Comparison of ENCODE assay signal across 1 cellular context in genomic region chr12:3097836-3098235, GRCh38.
TF ChIP-seq lines count a peak whose summit lies in the region.

No MANE protein-coding gene starts in this region.

TF ChIP-seq in HepG2, 621 proteins besides CTCF, POLR2A, EP300 and RAD21 (continues in another document):
- 0 out of 2 replicates have a peak, but pooled peaks have one; percentile 23 for TF ChIP-seq IRF9 (CRISPR knock-in tag; IDR thresholded peaks at IDR 0.05; ENCODE audit: borderline replicate concordance)
- TF ChIP-seq ZNF160 (CRISPR knock-in tag; IDR thresholded peaks at IDR 0.05), result 0 out of 2 replicates have a peak, but pooled peaks have one; percentile 70
- TF ChIP-seq ZBTB20 (CRISPR knock-in tag; IDR thresholded peaks at IDR 0.05; ENCODE audit: borderline replicate concordance, low read depth), result peak; percentile 61; the same call in 1 of the 2 replicates
- no peak for TF ChIP-seq BHLHE40 (IDR thresholded peaks at IDR 0.05; ENCODE audit: low read length)
- TF ChIP-seq ZNF589 (CRISPR knock-in tag; conservative IDR thresholded peaks at IDR 0.05), result 0 out of 2 replicates have a peak, but pooled peaks have one; percentile 54
- peak; percentile 94; the same call in 1 of the 2 replicates for TF ChIP-seq ZNF292 (CRISPR knock-in tag; IDR thresholded peaks at IDR 0.05; ENCODE audit: borderline replicate concordance, low read depth)
- no peak for TF ChIP-seq ZNF550 (CRISPR knock-in tag; IDR thresholded peaks at IDR 0.05; ENCODE audit: borderline replicate concordance)
- TF ChIP-seq TFDP2 (CRISPR knock-in tag; IDR thresholded peaks at IDR 0.05), result no peak
- no peak for TF ChIP-seq ZNF724P (CRISPR knock-in tag; IDR thresholded peaks at IDR 0.05; ENCODE audit: borderline replicate concordance)
- TF ChIP-seq ATAD3A (CRISPR knock-in tag; IDR thresholded peaks at IDR 0.05), result no peak
- 0 out of 2 replicates have a peak, but pooled peaks have one; percentile 22 for TF ChIP-seq NCOA2 (CRISPR knock-in tag; IDR thresholded peaks at IDR 0.05)
- TF ChIP-seq ZBTB43 (CRISPR knock-in tag; conservative IDR thresholded peaks at IDR 0.05), result peak; percentile 69
- peak; percentile 79; the same call in 1 of the 2 replicates for TF ChIP-seq ZNF264 (CRISPR knock-in tag; IDR thresholded peaks at IDR 0.05)
- TF ChIP-seq PBX3 (CRISPR knock-in tag; IDR thresholded peaks at IDR 0.05; ENCODE audit: borderline replicate concordance), result no peak
- peak; percentile 58; the same call in 1 of the 2 replicates for TF ChIP-seq DRAP1 (CRISPR knock-in tag; IDR thresholded peaks at IDR 0.05)
- no peak for TF ChIP-seq CBX5 (CRISPR knock-in tag; IDR thresholded peaks at IDR 0.05; ENCODE audit: borderline replicate concordance)
- no peak for TF ChIP-seq SALL2 (CRISPR knock-in tag; IDR thresholded peaks at IDR 0.05)
- no peak for TF ChIP-seq ZNF414 (CRISPR knock-in tag; IDR thresholded peaks at IDR 0.05)
- no peak for TF ChIP-seq ZFP36 (IDR thresholded peaks at IDR 0.05; ENCODE audit: borderline replicate concordance, low read depth, low read length, partially characterized antibody)
- peak; percentile 11; the same call in 1 of the 2 replicates for TF ChIP-seq ZNF274 (CRISPR knock-in tag; IDR thresholded peaks at IDR 0.05)
- TF ChIP-seq HOXA3 (CRISPR knock-in tag; IDR thresholded peaks at IDR 0.05), result peak; percentile 82
- no peak for TF ChIP-seq ZNF18 (CRISPR knock-in tag; IDR thresholded peaks at IDR 0.05; ENCODE audit: insufficient replicate concordance)
- no peak for TF ChIP-seq FOXA1 (IDR thresholded peaks at IDR 0.05)
- no peak for TF ChIP-seq FOXA1 (CRISPR knock-in tag; IDR thresholded peaks at IDR 0.05)
- TF ChIP-seq ERF (CRISPR knock-in tag; IDR thresholded peaks at IDR 0.05), result peak; percentile 74; the same call in 1 of the 2 replicates
- peak; percentile 63; the same call in 1 of the 2 replicates for TF ChIP-seq SSRP1 (CRISPR knock-in tag; IDR thresholded peaks at IDR 0.05)
- no peak for TF ChIP-seq CC2D1A (CRISPR knock-in tag; IDR thresholded peaks at IDR 0.05)
- TF ChIP-seq ZNF230 (CRISPR knock-in tag; IDR thresholded peaks at IDR 0.05), result peak; percentile 83; the same call in 1 of the 2 replicates
- peak; percentile 85; the same call in 1 of the 2 replicates for TF ChIP-seq TFAP4 (IDR thresholded peaks at IDR 0.05; ENCODE audit: borderline replicate concordance, low read depth)
- TF ChIP-seq GMEB1 (CRISPR knock-in tag; IDR thresholded peaks at IDR 0.05; ENCODE audit: borderline replicate concordance), result peak; percentile 51
- no peak for TF ChIP-seq DDIT3 (CRISPR knock-in tag; IDR thresholded peaks at IDR 0.05)
- no peak for TF ChIP-seq KLF11 (CRISPR knock-in tag; IDR thresholded peaks at IDR 0.05)
- TF ChIP-seq GABPB1 (CRISPR knock-in tag; IDR thresholded peaks at IDR 0.05), result peak; percentile 89
- no peak for TF ChIP-seq IKZF1 (IDR thresholded peaks at IDR 0.05)
- peak; percentile 85; the same call in 1 of the 2 replicates for TF ChIP-seq MTA1 (CRISPR knock-in tag; IDR thresholded peaks at IDR 0.05; ENCODE audit: borderline replicate concordance)
- TF ChIP-seq AHDC1 (CRISPR knock-in tag; IDR thresholded peaks at IDR 0.05; ENCODE audit: borderline replicate concordance), result peak; percentile 83
- TF ChIP-seq RCOR2 (CRISPR knock-in tag; IDR thresholded peaks at IDR 0.05), result peak; percentile 79
- no peak for TF ChIP-seq ZNF616 (CRISPR knock-in tag; IDR thresholded peaks at IDR 0.05; ENCODE audit: low read depth)
- TF ChIP-seq MLX (CRISPR knock-in tag; IDR thresholded peaks at IDR 0.05), result no peak
- no peak for TF ChIP-seq HMGA1 (CRISPR knock-in tag; conservative IDR thresholded peaks at IDR 0.05)
- TF ChIP-seq NFE2L2 (IDR thresholded peaks at IDR 0.05; ENCODE audit: low read length), result no peak
- peak; percentile 18; the same call in 1 of the 2 replicates for TF ChIP-seq THRA (CRISPR knock-in tag; IDR thresholded peaks at IDR 0.05; ENCODE audit: borderline replicate concordance)
- no peak for TF ChIP-seq PHB2 (IDR thresholded peaks at IDR 0.05; ENCODE audit: partially characterized antibody)
- TF ChIP-seq ATRX (CRISPR knock-in tag; IDR thresholded peaks at IDR 0.05; ENCODE audit: borderline replicate concordance), result no peak
